In genomic region chr1:31756578-31756977, GRCh38 we compare ENCODE assay signal across 31 cellular contexts. TPM values are rescaled to one million over a fixed set of nuclear protein-coding genes. Genes with fewer than 3 reads are reported as not detected.
"Had no signal": no experiment of that assay in that cellular context is flagged by ENCODE, and none has a peak within 500 bp of the region (broad histone marks: within the 10 kb centered on the region; RNA-seq: fewer than 3 reads in every experiment).

No MANE protein-coding gene starts in this region.

- FAIRE-seq: colon, endometrium, endothelial cell of umbilical vein, frontal cortex had no signal

- DNase-seq: activated CD4-positive, alpha-beta memory T cell treated with anti-CD3 and anti-CD28 coated beads for 36 hours; activated CD4-positive, alpha-beta T cell treated with anti-CD3 and anti-CD28 coated beads for 36 hours; activated CD4-positive, alpha-beta T cell treated with anti-CD3 and anti-CD28 coated beads, Interleukin-2, amount 10 ng/mL, durations not matched to agents 24 days and 14 days; activated CD4-positive, CD25-positive, alpha-beta regulatory T cell; activated CD4-positive, CD25-positive, alpha-beta regulatory T cell treated with anti-CD3 and anti-CD28 coated beads, Interleukin-2, amount 50 U/mL, for 72 hours; activated CD8-positive, alpha-beta memory T cell treated with anti-CD3 and anti-CD28 coated beads, Interleukin-2, amount 10 ng/mL, durations not matched to agents 7 days and 5 days; activated CD8-positive, alpha-beta memory T cell treated with anti-CD3 and anti-CD28 coated beads, Interleukin-2, amount 50 U/mL, for 4 hours; activated CD8-positive, alpha-beta T cell treated with anti-CD3 and anti-CD28 coated beads, Interleukin-2, amount 10 ng/mL, durations not matched to agents 7 days and 5 days; activated gamma-delta T cell; activated naive CD4-positive, alpha-beta T cell; activated naive CD4-positive, alpha-beta T cell treated with anti-CD3 and anti-CD28 coated beads, Interleukin-2, amount 10 ng/mL, durations not matched to agents 7 days and 5 days; activated naive CD8-positive, alpha-beta T cell treated with anti-CD3 and anti-CD28 coated beads, Interleukin-2, amount 10 ng/mL, durations not matched to agents 7 days and 5 days; activated T-cell treated with anti-CD3 and anti-CD28 coated beads, Interleukin-2, amount 50 U/mL, for 1 hour; activated T-cell treated with anti-CD3 and anti-CD28 coated beads, Interleukin-2, amount 50 U/mL, for 72 hours; cortex of kidney; dermis blood vessel endothelial cell; effector CD8-positive, alpha-beta T cell; esophagus squamous epithelium; T-helper 2 cell had no signal

- H3K27me3 Mint-ChIP-seq: activated CD4-positive, alpha-beta memory T cell treated with anti-CD3 and anti-CD28 coated beads for 36 hours had no signal

- ATAC-seq: activated CD4-positive, alpha-beta T cell treated with anti-CD3 and anti-CD28 coated beads for 36 hours; activated CD8-positive, alpha-beta memory T cell treated with anti-CD3 and anti-CD28 coated beads, Interleukin-2, amount 10 ng/mL, durations not matched to agents 7 days and 5 days; activated CD8-positive, alpha-beta T cell treated with anti-CD3 and anti-CD28 coated beads, Interleukin-2, amount 10 ng/mL, durations not matched to agents 7 days and 5 days; activated naive CD4-positive, alpha-beta T cell treated with anti-CD3 and anti-CD28 coated beads, Interleukin-2, amount 50 U/mL, for 72 hours; activated T-cell treated with anti-CD3 and anti-CD28 coated beads, Interleukin-2, amount 50 U/mL, for 72 hours had no signal

- H3K27me3 ChIP-seq: ascending aorta, breast epithelium, cardiac muscle cell had no signal

- H3K9me3 ChIP-seq: ascending aorta, breast epithelium, esophagus squamous epithelium had no signal

- H3K27ac Mint-ChIP-seq: activated CD4-positive, alpha-beta memory T cell treated with anti-CD3 and anti-CD28 coated beads for 36 hours; activated CD4-positive, alpha-beta T cell treated with anti-CD3 and anti-CD28 coated beads for 36 hours; activated CD4-positive, alpha-beta T cell treated with anti-CD3 and anti-CD28 coated beads, Interleukin-2, amount 10 ng/mL, durations not matched to agents 24 days and 14 days; activated CD8-positive, alpha-beta memory T cell treated with anti-CD3 and anti-CD28 coated beads, Interleukin-2, amount 10 ng/mL, durations not matched to agents 7 days and 5 days; activated CD8-positive, alpha-beta T cell treated with anti-CD3 and anti-CD28 coated beads, Interleukin-2, amount 10 ng/mL, durations not matched to agents 7 days and 5 days; activated naive CD4-positive, alpha-beta T cell treated with anti-CD3 and anti-CD28 coated beads, Interleukin-2, amount 10 ng/mL, durations not matched to agents 7 days and 5 days; activated naive CD4-positive, alpha-beta T cell treated with anti-CD3 and anti-CD28 coated beads, Interleukin-2, amount 50 U/mL, for 72 hours; activated naive CD8-positive, alpha-beta T cell treated with anti-CD3 and anti-CD28 coated beads, Interleukin-2, amount 10 ng/mL, durations not matched to agents 7 days and 5 days; activated T-cell treated with anti-CD3 and anti-CD28 coated beads, Interleukin-2, amount 50 U/mL, for 72 hours had no signal

- H3K36me3 ChIP-seq: ascending aorta, breast epithelium, cardiac muscle cell, esophagus squamous epithelium had no signal

- H3K36me3 Mint-ChIP-seq: activated CD4-positive, alpha-beta memory T cell treated with anti-CD3 and anti-CD28 coated beads for 36 hours; activated CD8-positive, alpha-beta memory T cell treated with anti-CD3 and anti-CD28 coated beads, Interleukin-2, amount 10 ng/mL, durations not matched to agents 7 days and 5 days; activated naive CD4-positive, alpha-beta T cell treated with anti-CD3 and anti-CD28 coated beads, Interleukin-2, amount 10 ng/mL, durations not matched to agents 7 days and 5 days; activated naive CD4-positive, alpha-beta T cell treated with anti-CD3 and anti-CD28 coated beads, Interleukin-2, amount 50 U/mL, for 72 hours; activated naive CD8-positive, alpha-beta T cell treated with anti-CD3 and anti-CD28 coated beads, Interleukin-2, amount 10 ng/mL, durations not matched to agents 7 days and 5 days; brain had no signal

- H3K4me3 ChIP-seq: ascending aorta, breast epithelium, cardiac muscle cell, esophagus squamous epithelium had no signal

- H3K9me3 Mint-ChIP-seq: activated CD4-positive, alpha-beta memory T cell treated with anti-CD3 and anti-CD28 coated beads for 36 hours; activated CD4-positive, alpha-beta T cell treated with anti-CD3 and anti-CD28 coated beads, Interleukin-2, amount 10 ng/mL, durations not matched to agents 24 days and 14 days; activated naive CD4-positive, alpha-beta T cell treated with anti-CD3 and anti-CD28 coated beads, Interleukin-2, amount 10 ng/mL, durations not matched to agents 7 days and 5 days; activated naive CD4-positive, alpha-beta T cell treated with anti-CD3 and anti-CD28 coated beads, Interleukin-2, amount 50 U/mL, for 72 hours; activated naive CD8-positive, alpha-beta T cell treated with anti-CD3 and anti-CD28 coated beads, Interleukin-2, amount 10 ng/mL, durations not matched to agents 7 days and 5 days; activated T-cell treated with anti-CD3 and anti-CD28 coated beads, Interleukin-2, amount 50 U/mL, for 72 hours had no signal

- H3K27ac ChIP-seq: ascending aorta, breast epithelium, epithelial cell of prostate, esophagus squamous epithelium had no signal

- H3K4me3 Mint-ChIP-seq: activated CD4-positive, alpha-beta memory T cell treated with anti-CD3 and anti-CD28 coated beads for 36 hours; activated CD4-positive, alpha-beta T cell treated with anti-CD3 and anti-CD28 coated beads for 36 hours; activated CD4-positive, alpha-beta T cell treated with anti-CD3 and anti-CD28 coated beads, Interleukin-2, amount 10 ng/mL, durations not matched to agents 24 days and 14 days; activated CD8-positive, alpha-beta memory T cell treated with anti-CD3 and anti-CD28 coated beads, Interleukin-2, amount 10 ng/mL, durations not matched to agents 7 days and 5 days; activated CD8-positive, alpha-beta T cell treated with anti-CD3 and anti-CD28 coated beads, Interleukin-2, amount 10 ng/mL, durations not matched to agents 7 days and 5 days; activated naive CD4-positive, alpha-beta T cell treated with anti-CD3 and anti-CD28 coated beads, Interleukin-2, amount 10 ng/mL, durations not matched to agents 7 days and 5 days; activated naive CD8-positive, alpha-beta T cell treated with anti-CD3 and anti-CD28 coated beads, Interleukin-2, amount 10 ng/mL, durations not matched to agents 7 days and 5 days; activated T-cell treated with anti-CD3 and anti-CD28 coated beads, Interleukin-2, amount 50 U/mL, for 72 hours; brain had no signal

RNA-seq across cellular contexts. Expression of gene COL16A1, which starts 52.8 kb away (rescaled TPM):
- total RNA-seq: activated CD4-positive, alpha-beta T cell treated with anti-CD3 and anti-CD28 coated beads, Interleukin-2, amount 10 ng/mL, durations not matched to agents 24 days and 14 days; activated CD8-positive, alpha-beta memory T cell treated with anti-CD3 and anti-CD28 coated beads for 36 hours; activated CD8-positive, alpha-beta memory T cell treated with anti-CD3 and anti-CD28 coated beads, Interleukin-2, amount 10 ng/mL, durations not matched to agents 7 days and 5 days; activated CD8-positive, alpha-beta T cell treated with anti-CD3 and anti-CD28 coated beads, Interleukin-2, amount 10 ng/mL, durations not matched to agents 7 days and 5 days had no signal

RNA-seq across cellular contexts. Expression of gene SPOCD1, which starts 59.2 kb away (rescaled TPM):
- total RNA-seq: activated CD4-positive, alpha-beta T cell treated with anti-CD3 and anti-CD28 coated beads, Interleukin-2, amount 10 ng/mL, durations not matched to agents 24 days and 14 days; activated CD8-positive, alpha-beta memory T cell treated with anti-CD3 and anti-CD28 coated beads for 36 hours; activated CD8-positive, alpha-beta memory T cell treated with anti-CD3 and anti-CD28 coated beads, Interleukin-2, amount 10 ng/mL, durations not matched to agents 7 days and 5 days; activated CD8-positive, alpha-beta T cell treated with anti-CD3 and anti-CD28 coated beads, Interleukin-2, amount 10 ng/mL, durations not matched to agents 7 days and 5 days; T-helper 1 cell treated with Interleukin-12 subunit alpha and Interleukin-12 subunit beta and Interleukin-4 antibody, amounts not matched to agents 30 ng/mL and 1 ng/mL, for 36 hours had no signal
